In genomic region chr1:201213926-201214325, GRCh38 we compare ENCODE assay signal across 17 cellular contexts. TPM values are rescaled to one million over a fixed set of nuclear protein-coding genes. Genes with fewer than 3 reads are reported as not detected.
"Had no signal": no experiment of that assay in that cellular context is flagged by ENCODE, and none has a peak within 500 bp of the region (broad histone marks: within the 10 kb centered on the region; RNA-seq: fewer than 3 reads in every experiment).

No MANE protein-coding gene starts in this region.

- H3K9me3 ChIP-seq: body of pancreas, gastroesophageal sphincter, prostate gland, thoracic aorta, upper lobe of left lung had no signal

- H3K4me3 ChIP-seq: body of pancreas, cardiac muscle cell, gastroesophageal sphincter, lung, neural progenitor cell, prostate gland, thoracic aorta, upper lobe of left lung had no signal

- H3K27me3 ChIP-seq: body of pancreas, gastroesophageal sphincter, upper lobe of left lung had no signal

- H3K36me3 ChIP-seq: cardiac muscle cell, gastroesophageal sphincter, neural progenitor cell, prostate gland, thoracic aorta, upper lobe of left lung had no signal

- ATAC-seq: activated CD8-positive, alpha-beta T cell treated with anti-CD3 and anti-CD28 coated beads, Interleukin-2, amount 10 ng/mL, durations not matched to agents 7 days and 5 days; activated T-cell treated with anti-CD3 and anti-CD28 coated beads, Interleukin-2, amount 50 U/mL, for 4 hours; body of pancreas; gastroesophageal sphincter; naive thymus-derived CD4-positive, alpha-beta T cell had no signal

- H3K4me1 ChIP-seq: body of pancreas, gastroesophageal sphincter, neural progenitor cell, prostate gland, upper lobe of left lung had no signal

- DNase-seq: activated CD4-positive, alpha-beta T cell treated with anti-CD3 and anti-CD28 coated beads for 1 hour; activated CD4-positive, alpha-beta T cell treated with anti-CD3 and anti-CD28 coated beads, Interleukin-2, amount 50 U/mL, for 1 hour; activated CD8-positive, alpha-beta T cell treated with anti-CD3 and anti-CD28 coated beads, Interleukin-2, amount 10 ng/mL, durations not matched to agents 7 days and 5 days; activated T-cell treated with anti-CD3 and anti-CD28 coated beads, Interleukin-2, amount 50 U/mL, for 4 hours; anterior cingulate cortex; hypothalamus; naive thymus-derived CD4-positive, alpha-beta T cell; stimulated activated CD4-positive, alpha-beta T cell treated with anti-CD3 and anti-CD28 coated beads, Interleukin-1b, Interleukin-23, amount 100 ng/mL, for 48 hours had no signal

- H3K27ac ChIP-seq: body of pancreas, cardiac muscle cell, epithelial cell of prostate, gastroesophageal sphincter, neural progenitor cell, prostate gland, thoracic aorta, upper lobe of left lung had no signal

RNA-seq across cellular contexts. Expression of gene IGFN1, which starts 23.3 kb away (rescaled TPM):
- total RNA-seq: activated CD8-positive, alpha-beta T cell treated with anti-CD3 and anti-CD28 coated beads, Interleukin-2, amount 10 ng/mL, durations not matched to agents 7 days and 5 days; activated T-cell treated with anti-CD3 and anti-CD28 coated beads, Interleukin-2, amount 50 U/mL, for 4 hours; cardiac muscle cell; gastroesophageal sphincter; naive thymus-derived CD4-positive, alpha-beta T cell; thoracic aorta had no signal
